ENCODE assay signal across 1 cellular context in the genomic region with DNA sequence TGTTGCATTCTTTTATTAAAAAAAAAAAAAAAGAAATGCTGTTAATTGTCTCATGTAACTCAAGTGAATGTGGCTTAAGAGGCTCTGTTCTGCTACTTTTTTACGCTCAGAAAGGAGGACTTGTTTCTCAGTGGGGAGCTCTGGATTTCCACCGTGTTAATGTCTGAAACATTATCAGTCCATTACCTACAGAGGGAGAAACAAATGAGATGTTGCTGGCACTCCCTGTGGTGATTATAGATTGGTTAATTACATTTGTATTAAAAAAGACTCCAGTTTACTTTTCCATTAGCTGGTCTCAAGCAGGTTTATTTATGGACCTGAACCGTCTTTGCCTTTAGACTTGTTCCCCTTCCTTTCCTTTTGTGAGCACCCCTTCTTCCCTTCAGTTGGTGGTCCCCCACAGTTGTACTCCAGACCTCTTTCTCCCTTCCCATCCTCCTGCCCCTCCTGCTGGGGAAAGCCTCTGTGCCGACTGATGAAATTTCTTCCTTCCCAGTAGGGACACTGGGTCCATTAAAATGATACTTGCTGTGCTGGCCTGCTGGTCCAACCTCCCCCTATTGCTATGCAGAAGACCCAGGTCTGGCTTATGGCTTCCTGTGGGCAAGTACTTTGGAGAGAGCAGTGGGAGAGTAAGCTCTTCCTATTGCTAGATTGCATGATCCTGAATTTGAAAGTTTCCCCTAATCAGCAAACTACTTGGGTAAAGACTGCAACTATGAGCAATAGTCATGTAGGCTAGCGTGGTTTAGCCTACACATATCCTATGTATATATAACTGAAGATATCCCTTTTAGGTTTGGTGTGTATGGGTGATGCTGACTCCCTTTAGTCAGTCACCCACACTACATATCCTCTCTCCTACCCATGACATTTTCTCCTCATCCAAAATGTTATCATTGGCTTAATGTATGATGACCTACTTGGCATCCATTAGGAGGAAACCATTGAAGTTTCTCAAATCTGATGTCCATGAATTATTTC.
TF ChIP-seq lines count a peak whose summit lies in the region.

No MANE protein-coding gene starts in this region.

TF ChIP-seq in GM23338, 12 proteins besides CTCF, POLR2A, EP300 and RAD21 (continued from another document):
- TF ChIP-seq, protein P1, sequence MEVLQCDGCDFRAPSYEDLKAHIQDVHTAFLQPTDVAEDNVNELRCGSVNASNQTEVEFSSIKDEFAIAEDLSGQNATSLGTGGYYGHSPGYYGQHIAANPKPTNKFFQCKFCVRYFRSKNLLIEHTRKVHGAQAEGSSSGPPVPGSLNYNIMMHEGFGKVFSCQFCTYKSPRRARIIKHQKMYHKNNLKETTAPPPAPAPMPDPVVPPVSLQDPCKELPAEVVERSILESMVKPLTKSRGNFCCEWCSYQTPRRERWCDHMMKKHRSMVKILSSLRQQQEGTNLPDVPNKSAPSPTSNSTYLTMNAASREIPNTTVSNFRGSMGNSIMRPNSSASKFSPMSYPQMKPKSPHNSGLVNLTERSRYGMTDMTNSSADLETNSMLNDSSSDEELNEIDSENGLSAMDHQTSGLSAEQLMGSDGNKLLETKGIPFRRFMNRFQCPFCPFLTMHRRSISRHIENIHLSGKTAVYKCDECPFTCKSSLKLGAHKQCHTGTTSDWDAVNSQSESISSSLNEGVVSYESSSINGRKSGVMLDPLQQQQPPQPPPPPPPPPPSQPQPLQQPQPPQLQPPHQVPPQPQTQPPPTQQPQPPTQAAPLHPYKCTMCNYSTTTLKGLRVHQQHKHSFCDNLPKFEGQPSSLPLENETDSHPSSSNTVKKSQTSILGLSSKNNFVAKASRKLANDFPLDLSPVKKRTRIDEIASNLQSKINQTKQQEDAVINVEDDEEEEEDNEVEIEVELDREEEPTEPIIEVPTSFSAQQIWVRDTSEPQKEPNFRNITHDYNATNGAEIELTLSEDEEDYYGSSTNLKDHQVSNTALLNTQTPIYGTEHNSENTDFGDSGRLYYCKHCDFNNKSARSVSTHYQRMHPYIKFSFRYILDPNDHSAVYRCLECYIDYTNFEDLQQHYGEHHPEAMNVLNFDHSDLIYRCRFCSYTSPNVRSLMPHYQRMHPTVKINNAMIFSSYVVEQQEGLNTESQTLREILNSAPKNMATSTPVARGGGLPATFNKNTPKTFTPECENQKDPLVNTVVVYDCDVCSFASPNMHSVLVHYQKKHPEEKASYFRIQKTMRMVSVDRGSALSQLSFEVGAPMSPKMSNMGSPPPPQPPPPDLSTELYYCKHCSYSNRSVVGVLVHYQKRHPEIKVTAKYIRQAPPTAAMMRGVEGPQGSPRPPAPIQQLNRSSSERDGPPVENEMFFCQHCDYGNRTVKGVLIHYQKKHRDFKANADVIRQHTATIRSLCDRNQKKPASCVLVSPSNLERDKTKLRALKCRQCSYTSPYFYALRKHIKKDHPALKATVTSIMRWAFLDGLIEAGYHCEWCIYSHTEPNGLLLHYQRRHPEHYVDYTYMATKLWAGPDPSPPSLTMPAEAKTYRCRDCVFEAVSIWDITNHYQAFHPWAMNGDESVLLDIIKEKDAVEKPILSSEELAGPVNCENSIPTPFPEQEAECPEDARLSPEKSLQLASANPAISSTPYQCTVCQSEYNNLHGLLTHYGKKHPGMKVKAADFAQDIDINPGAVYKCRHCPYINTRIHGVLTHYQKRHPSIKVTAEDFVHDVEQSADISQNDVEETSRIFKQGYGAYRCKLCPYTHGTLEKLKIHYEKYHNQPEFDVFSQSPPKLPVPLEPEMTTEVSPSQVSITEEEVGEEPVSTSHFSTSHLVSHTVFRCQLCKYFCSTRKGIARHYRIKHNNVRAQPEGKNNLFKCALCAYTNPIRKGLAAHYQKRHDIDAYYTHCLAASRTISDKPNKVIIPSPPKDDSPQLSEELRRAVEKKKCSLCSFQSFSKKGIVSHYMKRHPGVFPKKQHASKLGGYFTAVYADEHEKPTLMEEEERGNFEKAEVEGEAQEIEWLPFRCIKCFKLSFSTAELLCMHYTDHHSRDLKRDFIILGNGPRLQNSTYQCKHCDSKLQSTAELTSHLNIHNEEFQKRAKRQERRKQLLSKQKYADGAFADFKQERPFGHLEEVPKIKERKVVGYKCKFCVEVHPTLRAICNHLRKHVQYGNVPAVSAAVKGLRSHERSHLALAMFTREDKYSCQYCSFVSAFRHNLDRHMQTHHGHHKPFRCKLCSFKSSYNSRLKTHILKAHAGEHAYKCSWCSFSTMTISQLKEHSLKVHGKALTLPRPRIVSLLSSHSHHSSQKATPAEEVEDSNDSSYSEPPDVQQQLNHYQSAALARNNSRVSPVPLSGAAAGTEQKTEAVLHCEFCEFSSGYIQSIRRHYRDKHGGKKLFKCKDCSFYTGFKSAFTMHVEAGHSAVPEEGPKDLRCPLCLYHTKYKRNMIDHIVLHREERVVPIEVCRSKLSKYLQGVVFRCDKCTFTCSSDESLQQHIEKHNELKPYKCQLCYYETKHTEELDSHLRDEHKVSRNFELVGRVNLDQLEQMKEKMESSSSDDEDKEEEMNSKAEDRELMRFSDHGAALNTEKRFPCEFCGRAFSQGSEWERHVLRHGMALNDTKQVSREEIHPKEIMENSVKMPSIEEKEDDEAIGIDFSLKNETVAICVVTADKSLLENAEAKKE (CRISPR knock-in tag; IDR thresholded peaks at IDR 0.05) = peak; percentile 34; the same call in 1 of the 2 replicates
